ENCODE assay signal across 21 cellular contexts in the genomic region with DNA sequence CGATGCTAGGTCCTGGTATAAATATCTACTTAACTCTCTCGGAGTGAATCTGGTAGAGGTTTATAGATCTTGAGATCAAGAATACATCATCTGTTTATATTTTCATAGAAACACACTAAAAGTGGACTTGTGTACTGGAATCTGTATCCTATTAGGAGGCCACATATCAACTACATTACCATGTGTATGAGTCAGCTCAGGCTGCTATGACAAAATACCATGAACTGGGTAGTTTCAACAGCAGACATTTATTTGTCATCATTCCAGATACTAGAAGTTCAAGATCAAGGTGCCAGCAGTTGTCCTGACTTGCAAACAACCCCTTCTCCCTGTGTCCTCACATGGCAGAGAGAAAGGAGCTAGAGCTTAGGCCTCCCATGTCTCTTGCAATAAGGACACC.
"Had no signal": no experiment of that assay in that cellular context is flagged by ENCODE, and none has a peak within 500 bp of the region (broad histone marks: within the 10 kb centered on the region; RNA-seq: fewer than 3 reads in every experiment).

No MANE protein-coding gene starts in this region.

- H3K4me1 ChIP-seq: Peyer's patch had no signal

- H3K27ac ChIP-seq: Peyer's patch, WERI-Rb-1 had no signal

- H3K27ac Mint-ChIP-seq: activated CD4-positive, alpha-beta T cell treated with anti-CD3 and anti-CD28 coated beads, Interleukin-2, amount 10 ng/mL, durations not matched to agents 24 days and 14 days; activated CD8-positive, alpha-beta memory T cell treated with anti-CD3 and anti-CD28 coated beads, Interleukin-2, amount 10 ng/mL, durations not matched to agents 7 days and 5 days; activated naive CD4-positive, alpha-beta T cell treated with anti-CD3 and anti-CD28 coated beads for 36 hours; T-cell had no signal

- H3K36me3 Mint-ChIP-seq: activated CD8-positive, alpha-beta memory T cell treated with anti-CD3 and anti-CD28 coated beads, Interleukin-2, amount 10 ng/mL, durations not matched to agents 7 days and 5 days; activated naive CD8-positive, alpha-beta T cell; T-cell had no signal

- H3K4me3 Mint-ChIP-seq: activated CD4-positive, alpha-beta T cell treated with anti-CD3 and anti-CD28 coated beads, Interleukin-2, amount 10 ng/mL, durations not matched to agents 24 days and 14 days; activated CD8-positive, alpha-beta memory T cell treated with anti-CD3 and anti-CD28 coated beads, Interleukin-2, amount 10 ng/mL, durations not matched to agents 7 days and 5 days; activated naive CD4-positive, alpha-beta T cell treated with anti-CD3 and anti-CD28 coated beads for 36 hours; activated naive CD8-positive, alpha-beta T cell; activated T-cell treated with anti-CD3 and anti-CD28 coated beads, Interleukin-2, amount 50 U/mL, for 4 hours; T-cell had no signal

- H3K9me3 ChIP-seq: Peyer's patch had no signal

- DNase-seq: activated CD4-positive, alpha-beta T cell treated with anti-CD3 and anti-CD28 coated beads for 1 hour; activated CD4-positive, alpha-beta T cell treated with anti-CD3 and anti-CD28 coated beads, Interleukin-2, amount 10 ng/mL, durations not matched to agents 24 days and 14 days; activated CD4-positive, alpha-beta T cell treated with anti-CD3 and anti-CD28 coated beads, Interleukin-2, amount 50 U/mL, for 48 hours; activated CD8-positive, alpha-beta memory T cell treated with anti-CD3 and anti-CD28 coated beads, Interleukin-2, amount 10 ng/mL, durations not matched to agents 7 days and 5 days; activated gamma-delta T cell; activated naive CD4-positive, alpha-beta T cell treated with anti-CD3 and anti-CD28 coated beads for 36 hours; activated T-cell treated with anti-CD3 and anti-CD28 coated beads, Interleukin-2, amount 50 U/mL, for 4 hours; caudate nucleus; MM.1S; NCI-H1105; NCI-H1436; NCI-H1694 treated with DMSO at 0.1 percent for 48 hours; NCI-H2029 treated with DMSO at 0.1 percent for 48 hours; NCI-H524; Peyer's patch; SHP77; T-cell; T-helper 2 cell; T1000; WERI-Rb-1 had no signal

- H3K9me3 Mint-ChIP-seq: T-cell had no signal

- ATAC-seq: activated CD8-positive, alpha-beta memory T cell treated with anti-CD3 and anti-CD28 coated beads, Interleukin-2, amount 10 ng/mL, durations not matched to agents 7 days and 5 days; activated T-cell treated with anti-CD3 and anti-CD28 coated beads, Interleukin-2, amount 50 U/mL, for 4 hours; T-cell had no signal

- H3K36me3 ChIP-seq: Peyer's patch, WERI-Rb-1 had no signal

- H3K4me3 ChIP-seq: Peyer's patch had no signal

- H3K27me3 ChIP-seq: Peyer's patch had no signal
